Comparison of ENCODE assay signal across 11 cellular contexts in genomic region chr7:100152404-100152803, GRCh38. TPM values are rescaled to one million over a fixed set of nuclear protein-coding genes. Genes with fewer than 3 reads are reported as not detected.
DNase-seq lines count a peak whose midpoint lies in the region; ATAC-seq and TF ChIP-seq lines count a peak whose summit lies in the region.
"Had no signal": no experiment of that assay in that cellular context is flagged by ENCODE, and none has a peak within 500 bp of the region (broad histone marks: within the 10 kb centered on the region; RNA-seq: fewer than 3 reads in every experiment).

No MANE protein-coding gene starts in this region.

- no peaks in the 10 kb centered on the region for H3K9me3 ChIP-seq in OCI-LY7 (ENCODE audit: low read length)
- H3K9me3 ChIP-seq in stomach = no peaks in the 10 kb centered on the region
- H3K9me3 ChIP-seq: SK-N-SH had no signal

- no peaks in the 10 kb centered on the region for H3K27me3 Mint-ChIP-seq in activated naive CD4-positive, alpha-beta T cell treated with anti-CD3 and anti-CD28 coated beads for 36 hours (ENCODE audit: low read depth)
- peaks cover 7% of the 10 kb centered on the region for H3K27me3 Mint-ChIP-seq in brain

- H3K36me3 Mint-ChIP-seq in activated naive CD4-positive, alpha-beta T cell treated with anti-CD3 and anti-CD28 coated beads for 36 hours (ENCODE audit: low read depth) = peaks cover 31% of the 10 kb centered on the region
- H3K36me3 Mint-ChIP-seq in brain = peaks cover 20% of the 10 kb centered on the region

- peaks cover 44% of the 10 kb centered on the region for H3K4me1 Mint-ChIP-seq in activated naive CD4-positive, alpha-beta T cell treated with anti-CD3 and anti-CD28 coated beads for 36 hours (ENCODE audit: low read depth)
- H3K4me1 Mint-ChIP-seq in brain = peaks cover 39% of the 10 kb centered on the region

- peak overlapping the region; percentile 69 for H3K4me2 ChIP-seq in OCI-LY7 (ENCODE audit: low read length)
- H3K4me2 ChIP-seq: SK-N-SH had no signal

- BruUV-seq in OCI-LY7 (replicated peaks; lab: Mats Ljungman, UMichigan) = no TSS peak

- ATAC-seq in Right ventricle myocardium inferior = no peak

- TF ChIP-seq CTCF in OCI-LY7 (conservative IDR thresholded peaks at IDR 0.05; ENCODE audit: low read length) (peak; percentile 35; the same call in 1 of the 2 replicates), brain (conservative IDR thresholded peaks at IDR 0.05) (no peak), stomach (IDR thresholded peaks at IDR 0.05) (no peak)

- H3K36me3 ChIP-seq in OCI-LY7 (ENCODE audit: insufficient read depth, low read length) (peaks cover 61% of the 10 kb centered on the region), stomach (peaks cover 31 to 63% (median 51%) of the 10 kb centered on the region in 4 donors)

- no peak for DNase-seq in activated naive CD4-positive, alpha-beta T cell treated with anti-CD3 and anti-CD28 coated beads for 36 hours
- DNase-seq in activated naive CD4-positive, alpha-beta T cell (lab: John Stamatoyannopoulos, UW) = no peak
- DNase-seq in OCI-LY7 (ENCODE audit: low spot score) (peak; percentile 51), stomach (no peak), iPS-NIHi11 (ENCODE audit: low spot score) (no peak), NCI-H774 (lab: John Stamatoyannopoulos, UW) (no peak), Right ventricle myocardium inferior (ENCODE audit: missing footprints) (no peak)
- DNase-seq: NCI-H345, SK-N-SH had no signal

- H2AFZ ChIP-seq in OCI-LY7 (ENCODE audit: low read length) = no peak overlapping the region

- no peak for TF ChIP-seq EP300 in stomach (IDR thresholded peaks at IDR 0.05)

- TF ChIP-seq POLR2A in stomach (IDR thresholded peaks at IDR 0.05) = no peak

- H3K79me2 ChIP-seq in OCI-LY7 (ENCODE audit: insufficient read depth, low read depth, low read length) = peaks cover 42% of the 10 kb centered on the region

- POLR2A ChIA-PET in OCI-LY7 (lab: Charles Lee) = no interaction called here

- no peaks in the 10 kb centered on the region for H3K27me3 ChIP-seq in stomach
- H3K27me3 ChIP-seq: cardiac muscle cell had no signal

- peak overlapping the region; percentile 76 for H3K27ac Mint-ChIP-seq in activated naive CD4-positive, alpha-beta T cell treated with anti-CD3 and anti-CD28 coated beads for 36 hours
- peak overlapping the region in 4 of 5 experiments; percentile 8 to 80 (median 16) for H3K27ac Mint-ChIP-seq in brain

- intact Hi-C loops in activated naive CD4-positive, alpha-beta T cell treated with anti-CD3 and anti-CD28 coated beads for 36 hours (cut with micrococcal nuclease) = no loop called here
- intact Hi-C loops in OCI-LY7 (cut with micrococcal nuclease; ENCODE audit: unreplicated experiment) (no loop called here), stomach (cut with DNase I; ENCODE audit: low total_unique reads) (no loop called here), Right ventricle myocardium inferior (cut with DNase I) (no loop called here)

- peaks cover 60% of the 10 kb centered on the region for H3K4me1 ChIP-seq in OCI-LY7 (ENCODE audit: insufficient read depth, low read length, poor library complexity, severe bottlenecking)
- peaks cover 15 to 93% (median 60%) of the 10 kb centered on the region in 4 donors for H3K4me1 ChIP-seq in stomach

- CTCF ChIA-PET in activated naive CD4-positive, alpha-beta T cell treated with anti-CD3 and anti-CD28 coated beads for 36 hours (lab: Charles Lee) = no interaction called here
- CTCF ChIA-PET in OCI-LY7 (lab: Charles Lee; ENCODE audit: unreplicated experiment) = no interaction called here

- no peak overlapping the region for H3K4me3 Mint-ChIP-seq in activated naive CD4-positive, alpha-beta T cell treated with anti-CD3 and anti-CD28 coated beads for 36 hours
- peak overlapping the region in 1 of 5 experiments; percentile 39 for H3K4me3 Mint-ChIP-seq in brain

- peaks cover 7% of the 10 kb centered on the region; the same call in 1 of the 2 replicates for H4K20me1 ChIP-seq in OCI-LY7 (ENCODE audit: insufficient read depth, low read length)

- no peaks in the 10 kb centered on the region for H3K9me3 Mint-ChIP-seq in activated naive CD4-positive, alpha-beta T cell treated with anti-CD3 and anti-CD28 coated beads for 36 hours
- H3K9me3 Mint-ChIP-seq in brain = peaks cover 0 to 5% (median 0%) of the 10 kb centered on the region in 5 experiments

- H3K4me3 ChIP-seq in OCI-LY7 (ENCODE audit: low read depth, low read length, poor library complexity, severe bottlenecking) (peak overlapping the region; percentile 43), stomach (no peak overlapping the region)
- H3K4me3 ChIP-seq: cardiac muscle cell had no signal

- H3K9me2 ChIP-seq in OCI-LY7 (ENCODE audit: insufficient read depth, low read length) = no peaks in the 10 kb centered on the region
- H3K9me2 ChIP-seq: SK-N-SH had no signal

- peak overlapping the region; percentile 61 for H3K27ac ChIP-seq in OCI-LY7 (ENCODE audit: low read depth, low read length, poor library complexity, severe bottlenecking)
- peak overlapping the region in 3 of 5 donors; percentile 26 to 65 (median 38) for H3K27ac ChIP-seq in stomach
- H3K27ac ChIP-seq: cardiac muscle cell had no signal

RNA-seq across cellular contexts. Expression of gene LAMTOR4, which starts 3.7 kb away (rescaled TPM):
- total RNA-seq in activated naive CD4-positive, alpha-beta T cell treated with anti-CD3 and anti-CD28 coated beads for 36 hours = 100 to 1,000 TPM; 129 to 135 TPM
- total RNA-seq in OCI-LY7 (2014; rRNA removed; shearing (Covaris generic)) = 243 and 263 TPM in 2 replicates
- total RNA-seq in OCI-LY7 (2022) (207 and 237 TPM in 2 replicates), stomach (100 to 1,000 TPM in 3 of 5 donors, 10 to 100 TPM in 2; 26.3 to 889 (median 159) TPM), Right ventricle myocardium inferior (99.4 TPM)
- polyA plus RNA-seq in brain (ENCODE audit: insufficient read depth, low read depth, low replicate concordance) (215 TPM), stomach (100 to 1,000 TPM; 307 to 476 (median 334) TPM)

RNA-seq across cellular contexts. Expression of gene TRAPPC14, which starts 6.1 kb away (rescaled TPM):
- total RNA-seq in activated naive CD4-positive, alpha-beta T cell treated with anti-CD3 and anti-CD28 coated beads for 36 hours = 10 to 100 TPM; 21.2 to 21.6 TPM
- total RNA-seq in OCI-LY7 (2014; rRNA removed; shearing (Covaris generic)) = 30.6 and 38.8 TPM in 2 replicates
- total RNA-seq in OCI-LY7 (2022) (41.6 and 49.9 TPM in 2 replicates), stomach (10 to 100 TPM; 16.2 to 33.3 (median 28.6) TPM), Right ventricle myocardium inferior (7.1 TPM)
- polyA plus RNA-seq in brain (ENCODE audit: insufficient read depth, low read depth, low replicate concordance) (12.2 TPM), stomach (10 to 100 TPM; 10.7 to 17.2 (median 11.4) TPM)

RNA-seq across cellular contexts. Expression of gene GAL3ST4, which starts 16.0 kb away (rescaled TPM):
- total RNA-seq in activated naive CD4-positive, alpha-beta T cell treated with anti-CD3 and anti-CD28 coated beads for 36 hours = 1 to 10 TPM; 6.2 to 6.5 TPM
- 3.9 and 4.6 TPM in 2 replicates for total RNA-seq in OCI-LY7 (2014; rRNA removed; shearing (Covaris generic))
- total RNA-seq in OCI-LY7 (2022) = 5.2 and 6.1 TPM in 2 replicates
- polyA plus RNA-seq in brain (ENCODE audit: insufficient read depth, low read depth, low replicate concordance) = 3.9 TPM
- total RNA-seq in stomach = 1 to 10 TPM in 2 of 5 donors, not detected in 3; 1.5 to 1.6 TPM
- polyA plus RNA-seq in stomach = 1 to 10 TPM; 1.7 to 2.4 (median 2.1) TPM
- 3.1 TPM for total RNA-seq in Right ventricle myocardium inferior

RNA-seq across cellular contexts. Expression of gene GPC2, which starts 24.8 kb away (rescaled TPM):
- total RNA-seq in activated naive CD4-positive, alpha-beta T cell treated with anti-CD3 and anti-CD28 coated beads for 36 hours = 1 to 10 TPM; 7.6 to 9.5 TPM
- total RNA-seq in OCI-LY7 (2014; rRNA removed; shearing (Covaris generic)) = 20.2 and 33.2 TPM in 2 replicates
- 23.2 and 31.7 TPM in 2 replicates for total RNA-seq in OCI-LY7 (2022)
- 38.8 TPM for polyA plus RNA-seq in brain (ENCODE audit: insufficient read depth, low read depth, low replicate concordance)
- total RNA-seq in stomach = 1 to 10 TPM in 3 of 5 donors, under 1 TPM in 1, not detected in 1; 0.92 to 4.9 (median 2.6) TPM
- under 1 TPM in 2 of 3 donors, not detected in 1; 0.12 to 0.48 TPM for polyA plus RNA-seq in stomach
- total RNA-seq in Right ventricle myocardium inferior = 0.32 TPM

RNA-seq across cellular contexts. Expression of gene STAG3, which starts 25.3 kb away (rescaled TPM):
- 10 to 100 TPM; 38.4 to 41.0 TPM for total RNA-seq in activated naive CD4-positive, alpha-beta T cell treated with anti-CD3 and anti-CD28 coated beads for 36 hours
- 56.1 and 82.8 TPM in 2 replicates for total RNA-seq in OCI-LY7 (2014; rRNA removed; shearing (Covaris generic))
- total RNA-seq in OCI-LY7 (2022) (70.2 and 79.2 TPM in 2 replicates), stomach (under 1 TPM in 1 of 5 donors, not detected in 4; 0.92 TPM), Right ventricle myocardium inferior (0.51 TPM)
- polyA plus RNA-seq in brain (ENCODE audit: insufficient read depth, low read depth, low replicate concordance) (8.9 TPM), stomach (1 to 10 TPM in 2 of 3 donors, under 1 TPM in 1; 0.50 to 8.8 (median 1.5) TPM)
